In the genomic region with DNA sequence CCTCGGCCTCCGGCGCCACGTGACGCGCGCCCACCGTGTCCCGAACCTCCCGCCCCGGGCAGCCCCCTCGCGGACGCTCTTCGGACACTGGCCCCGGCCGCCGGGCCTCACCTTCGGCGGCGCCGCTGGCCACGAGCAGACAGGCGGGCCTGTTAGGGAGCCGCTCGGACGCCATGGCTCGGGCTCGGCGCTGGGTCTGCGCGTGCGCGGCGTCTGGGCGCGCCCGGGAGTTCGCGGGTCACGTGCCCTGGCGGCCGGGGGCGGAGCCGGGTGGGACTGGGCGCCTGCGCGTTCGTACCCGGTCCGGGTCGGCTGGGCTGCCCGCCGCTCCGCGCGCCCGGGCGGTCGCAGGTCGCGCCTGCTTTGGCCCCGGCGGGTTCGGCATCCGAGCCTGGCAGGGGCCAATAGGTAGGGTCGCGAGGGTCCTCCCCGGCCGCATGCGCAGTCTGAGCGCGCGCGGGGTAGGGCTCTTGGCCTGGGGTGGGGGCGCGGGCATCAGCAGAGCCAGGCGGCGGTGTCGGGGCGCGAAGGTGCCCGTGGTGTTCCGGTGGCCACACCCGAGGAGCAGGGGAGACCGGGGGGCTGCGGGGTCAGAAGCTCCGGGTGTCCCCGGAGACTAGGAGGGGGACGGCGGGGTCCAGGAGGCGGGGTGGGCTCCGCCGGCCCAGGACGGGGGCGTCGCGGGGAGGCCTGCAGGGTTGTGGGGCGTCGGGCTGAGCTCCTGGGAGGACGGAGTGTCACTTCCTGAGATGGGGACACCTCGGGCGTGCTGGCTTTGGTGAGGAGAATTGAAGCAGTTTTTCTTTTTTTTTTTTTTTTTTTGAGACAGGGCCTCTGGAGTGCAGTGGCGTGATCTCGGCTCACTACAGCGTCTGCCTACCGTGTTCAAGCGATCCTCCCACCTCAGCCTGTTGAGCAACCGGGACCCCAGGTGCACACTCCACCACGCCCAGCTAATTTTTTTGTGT, we compare ENCODE assay signal across 1 cellular context.
TF ChIP-seq lines count a peak whose summit lies in the region.

A gene with protein sequence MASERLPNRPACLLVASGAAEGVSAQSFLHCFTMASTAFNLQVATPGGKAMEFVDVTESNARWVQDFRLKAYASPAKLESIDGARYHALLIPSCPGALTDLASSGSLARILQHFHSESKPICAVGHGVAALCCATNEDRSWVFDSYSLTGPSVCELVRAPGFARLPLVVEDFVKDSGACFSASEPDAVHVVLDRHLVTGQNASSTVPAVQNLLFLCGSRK (minus strand): TSS at position 200 of the 968 bp plus-strand sequence. CDS start 25 bp downstream, at position 175.

TF ChIP-seq in K562, 482 proteins besides CTCF, POLR2A, EP300 and RAD21 (continued from another document and continues in another):
- TF ChIP-seq, protein P1, sequence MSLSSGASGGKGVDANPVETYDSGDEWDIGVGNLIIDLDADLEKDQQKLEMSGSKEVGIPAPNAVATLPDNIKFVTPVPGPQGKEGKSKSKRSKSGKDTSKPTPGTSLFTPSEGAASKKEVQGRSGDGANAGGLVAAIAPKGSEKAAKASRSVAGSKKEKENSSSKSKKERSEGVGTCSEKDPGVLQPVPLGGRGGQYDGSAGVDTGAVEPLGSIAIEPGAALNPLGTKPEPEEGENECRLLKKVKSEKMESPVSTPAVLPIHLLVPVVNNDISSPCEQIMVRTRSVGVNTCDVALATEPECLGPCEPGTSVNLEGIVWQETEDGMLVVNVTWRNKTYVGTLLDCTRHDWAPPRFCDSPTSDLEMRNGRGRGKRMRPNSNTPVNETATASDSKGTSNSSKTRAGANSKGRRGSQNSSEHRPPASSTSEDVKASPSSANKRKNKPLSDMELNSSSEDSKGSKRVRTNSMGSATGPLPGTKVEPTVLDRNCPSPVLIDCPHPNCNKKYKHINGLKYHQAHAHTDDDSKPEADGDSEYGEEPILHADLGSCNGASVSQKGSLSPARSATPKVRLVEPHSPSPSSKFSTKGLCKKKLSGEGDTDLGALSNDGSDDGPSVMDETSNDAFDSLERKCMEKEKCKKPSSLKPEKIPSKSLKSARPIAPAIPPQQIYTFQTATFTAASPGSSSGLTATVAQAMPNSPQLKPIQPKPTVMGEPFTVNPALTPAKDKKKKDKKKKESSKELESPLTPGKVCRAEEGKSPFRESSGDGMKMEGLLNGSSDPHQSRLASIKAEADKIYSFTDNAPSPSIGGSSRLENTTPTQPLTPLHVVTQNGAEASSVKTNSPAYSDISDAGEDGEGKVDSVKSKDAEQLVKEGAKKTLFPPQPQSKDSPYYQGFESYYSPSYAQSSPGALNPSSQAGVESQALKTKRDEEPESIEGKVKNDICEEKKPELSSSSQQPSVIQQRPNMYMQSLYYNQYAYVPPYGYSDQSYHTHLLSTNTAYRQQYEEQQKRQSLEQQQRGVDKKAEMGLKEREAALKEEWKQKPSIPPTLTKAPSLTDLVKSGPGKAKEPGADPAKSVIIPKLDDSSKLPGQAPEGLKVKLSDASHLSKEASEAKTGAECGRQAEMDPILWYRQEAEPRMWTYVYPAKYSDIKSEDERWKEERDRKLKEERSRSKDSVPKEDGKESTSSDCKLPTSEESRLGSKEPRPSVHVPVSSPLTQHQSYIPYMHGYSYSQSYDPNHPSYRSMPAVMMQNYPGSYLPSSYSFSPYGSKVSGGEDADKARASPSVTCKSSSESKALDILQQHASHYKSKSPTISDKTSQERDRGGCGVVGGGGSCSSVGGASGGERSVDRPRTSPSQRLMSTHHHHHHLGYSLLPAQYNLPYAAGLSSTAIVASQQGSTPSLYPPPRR (CRISPR knock-in tag; IDR thresholded peaks at IDR 0.05; ENCODE audit: borderline replicate concordance), result no peak
- TF ChIP-seq EWSR1 (IDR thresholded peaks at IDR 0.05; ENCODE audit: borderline replicate concordance, low read depth, partially characterized antibody), result no peak
- TF ChIP-seq, protein P2, sequence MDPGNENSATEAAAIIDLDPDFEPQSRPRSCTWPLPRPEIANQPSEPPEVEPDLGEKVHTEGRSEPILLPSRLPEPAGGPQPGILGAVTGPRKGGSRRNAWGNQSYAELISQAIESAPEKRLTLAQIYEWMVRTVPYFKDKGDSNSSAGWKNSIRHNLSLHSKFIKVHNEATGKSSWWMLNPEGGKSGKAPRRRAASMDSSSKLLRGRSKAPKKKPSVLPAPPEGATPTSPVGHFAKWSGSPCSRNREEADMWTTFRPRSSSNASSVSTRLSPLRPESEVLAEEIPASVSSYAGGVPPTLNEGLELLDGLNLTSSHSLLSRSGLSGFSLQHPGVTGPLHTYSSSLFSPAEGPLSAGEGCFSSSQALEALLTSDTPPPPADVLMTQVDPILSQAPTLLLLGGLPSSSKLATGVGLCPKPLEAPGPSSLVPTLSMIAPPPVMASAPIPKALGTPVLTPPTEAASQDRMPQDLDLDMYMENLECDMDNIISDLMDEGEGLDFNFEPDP (CRISPR knock-in tag; IDR thresholded peaks at IDR 0.05), result no peak
- no peak for TF ChIP-seq LARP7 (IDR thresholded peaks at IDR 0.05)
- TF ChIP-seq, protein P3, sequence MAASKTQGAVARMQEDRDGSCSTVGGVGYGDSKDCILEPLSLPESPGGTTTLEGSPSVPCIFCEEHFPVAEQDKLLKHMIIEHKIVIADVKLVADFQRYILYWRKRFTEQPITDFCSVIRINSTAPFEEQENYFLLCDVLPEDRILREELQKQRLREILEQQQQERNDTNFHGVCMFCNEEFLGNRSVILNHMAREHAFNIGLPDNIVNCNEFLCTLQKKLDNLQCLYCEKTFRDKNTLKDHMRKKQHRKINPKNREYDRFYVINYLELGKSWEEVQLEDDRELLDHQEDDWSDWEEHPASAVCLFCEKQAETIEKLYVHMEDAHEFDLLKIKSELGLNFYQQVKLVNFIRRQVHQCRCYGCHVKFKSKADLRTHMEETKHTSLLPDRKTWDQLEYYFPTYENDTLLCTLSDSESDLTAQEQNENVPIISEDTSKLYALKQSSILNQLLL (CRISPR knock-in tag; IDR thresholded peaks at IDR 0.05; ENCODE audit: borderline replicate concordance), result no peak
- no peak for TF ChIP-seq IRF2 (CRISPR knock-in tag; IDR thresholded peaks at IDR 0.05)
- TF ChIP-seq ZNF133 (CRISPR knock-in tag; IDR thresholded peaks at IDR 0.05), result no peak
- no peak for TF ChIP-seq KDM1A (IDR thresholded peaks at IDR 0.05)
- TF ChIP-seq RFX5 (IDR thresholded peaks at IDR 0.05; ENCODE audit: low read depth, low read length), result no peak
- no peak for TF ChIP-seq STAT5A (IDR thresholded peaks at IDR 0.05; ENCODE audit: borderline replicate concordance, low read length)
- TF ChIP-seq RHOXF2B (CRISPR knock-in tag; conservative IDR thresholded peaks at IDR 0.05), result no peak
- no peak for TF ChIP-seq PYGO2 (tag; IDR thresholded peaks at IDR 0.05)
- TF ChIP-seq MEIS2 (IDR thresholded peaks at IDR 0.05; ENCODE audit: partially characterized antibody), result peak; percentile 70
- no peak for TF ChIP-seq MEF2D (tag; conservative IDR thresholded peaks at IDR 0.05; ENCODE audit: low read depth)
- TF ChIP-seq ESRRA (IDR thresholded peaks at IDR 0.05; ENCODE audit: borderline replicate concordance, low read depth), result peak; percentile 41; the same call in 1 of the 2 replicates
- TF ChIP-seq, protein P4, sequence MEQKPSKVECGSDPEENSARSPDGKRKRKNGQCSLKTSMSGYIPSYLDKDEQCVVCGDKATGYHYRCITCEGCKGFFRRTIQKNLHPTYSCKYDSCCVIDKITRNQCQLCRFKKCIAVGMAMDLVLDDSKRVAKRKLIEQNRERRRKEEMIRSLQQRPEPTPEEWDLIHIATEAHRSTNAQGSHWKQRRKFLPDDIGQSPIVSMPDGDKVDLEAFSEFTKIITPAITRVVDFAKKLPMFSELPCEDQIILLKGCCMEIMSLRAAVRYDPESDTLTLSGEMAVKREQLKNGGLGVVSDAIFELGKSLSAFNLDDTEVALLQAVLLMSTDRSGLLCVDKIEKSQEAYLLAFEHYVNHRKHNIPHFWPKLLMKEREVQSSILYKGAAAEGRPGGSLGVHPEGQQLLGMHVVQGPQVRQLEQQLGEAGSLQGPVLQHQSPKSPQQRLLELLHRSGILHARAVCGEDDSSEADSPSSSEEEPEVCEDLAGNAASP (IDR thresholded peaks at IDR 0.05), result no peak
- TF ChIP-seq SMAD4 (CRISPR knock-in tag; conservative IDR thresholded peaks at IDR 0.05), result peak; percentile 36; the same call in 1 of the 2 replicates
- no peak for TF ChIP-seq ZFP1 (CRISPR knock-in tag; IDR thresholded peaks at IDR 0.05)
- TF ChIP-seq HNRNPLL (IDR thresholded peaks at IDR 0.05; ENCODE audit: low read depth, low read length, poor library complexity, severe bottlenecking), result no peak
- TF ChIP-seq CEBPB (tag; IDR thresholded peaks at IDR 0.05), result peak; percentile 58
- TF ChIP-seq TBL1XR1 (IDR thresholded peaks at IDR 0.05; ENCODE audit: low read length in 2 of 2), result no peak
- TF ChIP-seq NR2C1 (IDR thresholded peaks at IDR 0.05), result no peak
- no peak for TF ChIP-seq NR2C1 (tag; IDR thresholded peaks at IDR 0.05)
- TF ChIP-seq SIRT6 (IDR thresholded peaks at IDR 0.05; ENCODE audit: low read depth, low read length), result no peak
- TF ChIP-seq, protein P5, sequence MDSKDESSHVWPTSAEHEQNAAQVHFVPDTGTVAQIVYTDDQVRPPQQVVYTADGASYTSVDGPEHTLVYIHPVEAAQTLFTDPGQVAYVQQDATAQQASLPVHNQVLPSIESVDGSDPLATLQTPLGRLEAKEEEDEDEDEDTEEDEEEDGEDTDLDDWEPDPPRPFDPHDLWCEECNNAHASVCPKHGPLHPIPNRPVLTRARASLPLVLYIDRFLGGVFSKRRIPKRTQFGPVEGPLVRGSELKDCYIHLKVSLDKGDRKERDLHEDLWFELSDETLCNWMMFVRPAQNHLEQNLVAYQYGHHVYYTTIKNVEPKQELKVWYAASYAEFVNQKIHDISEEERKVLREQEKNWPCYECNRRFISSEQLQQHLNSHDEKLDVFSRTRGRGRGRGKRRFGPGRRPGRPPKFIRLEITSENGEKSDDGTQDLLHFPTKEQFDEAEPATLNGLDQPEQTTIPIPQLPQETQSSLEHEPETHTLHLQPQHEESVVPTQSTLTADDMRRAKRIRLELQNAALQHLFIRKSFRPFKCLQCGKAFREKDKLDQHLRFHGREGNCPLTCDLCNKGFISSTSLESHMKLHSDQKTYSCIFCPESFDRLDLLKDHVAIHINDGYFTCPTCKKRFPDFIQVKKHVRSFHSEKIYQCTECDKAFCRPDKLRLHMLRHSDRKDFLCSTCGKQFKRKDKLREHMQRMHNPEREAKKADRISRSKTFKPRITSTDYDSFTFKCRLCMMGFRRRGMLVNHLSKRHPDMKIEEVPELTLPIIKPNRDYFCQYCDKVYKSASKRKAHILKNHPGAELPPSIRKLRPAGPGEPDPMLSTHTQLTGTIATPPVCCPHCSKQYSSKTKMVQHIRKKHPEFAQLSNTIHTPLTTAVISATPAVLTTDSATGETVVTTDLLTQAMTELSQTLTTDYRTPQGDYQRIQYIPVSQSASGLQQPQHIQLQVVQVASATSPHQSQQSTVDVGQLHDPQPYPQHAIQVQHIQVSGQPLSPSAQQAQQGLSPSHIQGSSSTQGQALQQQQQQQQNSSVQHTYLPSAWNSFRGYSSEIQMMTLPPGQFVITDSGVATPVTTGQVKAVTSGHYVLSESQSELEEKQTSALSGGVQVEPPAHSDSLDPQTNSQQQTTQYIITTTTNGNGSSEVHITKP (IDR thresholded peaks at IDR 0.05; ENCODE audit: partially characterized antibody), result no peak
- TF ChIP-seq, protein P6, sequence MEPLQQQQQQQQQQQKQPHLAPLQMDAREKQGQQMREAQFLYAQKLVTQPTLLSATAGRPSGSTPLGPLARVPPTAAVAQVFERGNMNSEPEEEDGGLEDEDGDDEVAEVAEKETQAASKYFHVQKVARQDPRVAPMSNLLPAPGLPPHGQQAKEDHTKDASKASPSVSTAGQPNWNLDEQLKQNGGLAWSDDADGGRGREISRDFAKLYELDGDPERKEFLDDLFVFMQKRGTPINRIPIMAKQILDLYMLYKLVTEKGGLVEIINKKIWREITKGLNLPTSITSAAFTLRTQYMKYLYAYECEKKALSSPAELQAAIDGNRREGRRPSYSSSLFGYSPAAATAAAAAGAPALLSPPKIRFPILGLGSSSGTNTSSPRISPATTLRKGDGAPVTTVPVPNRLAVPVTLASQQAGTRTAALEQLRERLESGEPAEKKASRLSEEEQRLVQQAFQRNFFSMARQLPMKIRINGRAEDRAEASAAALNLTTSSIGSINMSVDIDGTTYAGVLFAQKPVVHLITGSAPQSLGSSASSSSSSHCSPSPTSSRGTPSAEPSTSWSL (CRISPR knock-in tag; IDR thresholded peaks at IDR 0.05; ENCODE audit: borderline replicate concordance), result no peak
- TF ChIP-seq MAZ (CRISPR knock-in tag; conservative IDR thresholded peaks at IDR 0.05 in 1 of 2, IDR thresholded peaks at IDR 0.05 in 1 of 2), result peak in 1 of 2 experiments; percentile 50; a peak in 1 of 4 replicates
- TF ChIP-seq, protein P7, sequence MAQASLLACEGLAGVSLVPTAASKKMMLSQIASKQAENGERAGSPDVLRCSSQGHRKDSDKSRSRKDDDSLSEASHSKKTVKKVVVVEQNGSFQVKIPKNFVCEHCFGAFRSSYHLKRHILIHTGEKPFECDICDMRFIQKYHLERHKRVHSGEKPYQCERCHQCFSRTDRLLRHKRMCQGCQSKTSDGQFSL (CRISPR knock-in tag; IDR thresholded peaks at IDR 0.05), result no peak
- TF ChIP-seq, protein P7 (tag; IDR thresholded peaks at IDR 0.05), result no peak
- TF ChIP-seq, protein P8, sequence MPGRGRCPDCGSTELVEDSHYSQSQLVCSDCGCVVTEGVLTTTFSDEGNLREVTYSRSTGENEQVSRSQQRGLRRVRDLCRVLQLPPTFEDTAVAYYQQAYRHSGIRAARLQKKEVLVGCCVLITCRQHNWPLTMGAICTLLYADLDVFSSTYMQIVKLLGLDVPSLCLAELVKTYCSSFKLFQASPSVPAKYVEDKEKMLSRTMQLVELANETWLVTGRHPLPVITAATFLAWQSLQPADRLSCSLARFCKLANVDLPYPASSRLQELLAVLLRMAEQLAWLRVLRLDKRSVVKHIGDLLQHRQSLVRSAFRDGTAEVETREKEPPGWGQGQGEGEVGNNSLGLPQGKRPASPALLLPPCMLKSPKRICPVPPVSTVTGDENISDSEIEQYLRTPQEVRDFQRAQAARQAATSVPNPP (IDR thresholded peaks at IDR 0.05; ENCODE audit: borderline replicate concordance, insufficient read depth, insufficient read length), result no peak
- no peak for TF ChIP-seq SP2 (IDR thresholded peaks at IDR 0.05; ENCODE audit: extremely low read depth, low read depth, low read length, poor library complexity, severe bottlenecking)
- TF ChIP-seq, protein P9, sequence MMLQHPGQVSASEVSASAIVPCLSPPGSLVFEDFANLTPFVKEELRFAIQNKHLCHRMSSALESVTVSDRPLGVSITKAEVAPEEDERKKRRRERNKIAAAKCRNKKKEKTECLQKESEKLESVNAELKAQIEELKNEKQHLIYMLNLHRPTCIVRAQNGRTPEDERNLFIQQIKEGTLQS (IDR thresholded peaks at IDR 0.05), result no peak
- TF ChIP-seq, protein P9 (CRISPR knock-in tag; conservative IDR thresholded peaks at IDR 0.05), result no peak
- TF ChIP-seq, protein P10, sequence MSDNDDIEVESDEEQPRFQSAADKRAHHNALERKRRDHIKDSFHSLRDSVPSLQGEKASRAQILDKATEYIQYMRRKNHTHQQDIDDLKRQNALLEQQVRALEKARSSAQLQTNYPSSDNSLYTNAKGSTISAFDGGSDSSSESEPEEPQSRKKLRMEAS (CRISPR knock-in tag; IDR thresholded peaks at IDR 0.05), result no peak
